Comparison of ENCODE assay signal across 20 cellular contexts in the genomic region with DNA sequence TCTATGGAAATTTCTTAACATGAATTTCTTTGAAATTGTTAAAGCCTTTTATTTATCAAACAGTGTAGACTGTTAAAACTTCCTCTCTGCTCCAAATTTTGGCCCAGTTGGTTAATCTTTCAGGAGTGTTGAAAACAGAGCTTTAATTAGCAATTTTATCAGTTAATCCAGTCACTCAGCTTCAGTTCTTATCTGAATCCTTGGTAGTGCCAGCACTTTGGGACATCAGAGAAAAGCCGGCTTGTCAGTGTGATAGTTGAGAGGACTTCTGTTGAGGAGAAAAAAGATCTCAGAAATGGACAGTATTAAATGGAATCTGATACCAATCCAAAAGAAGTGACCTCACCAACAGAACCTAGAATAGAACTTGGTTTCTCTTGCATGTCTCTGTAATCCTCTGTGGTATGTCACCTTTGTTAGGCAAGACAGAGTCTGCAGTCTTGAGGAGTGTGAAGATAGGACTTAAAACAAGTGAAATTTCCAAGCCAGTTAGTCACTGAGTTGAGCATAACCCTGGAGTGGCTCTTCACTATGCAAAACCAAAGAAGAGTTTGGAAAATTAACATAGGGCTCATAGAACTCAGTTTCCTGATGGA.
DNase-seq lines count a peak whose midpoint lies in the region; ATAC-seq, FAIRE-seq and TF ChIP-seq lines count a peak whose summit lies in the region.
"Had no signal": no experiment of that assay in that cellular context is flagged by ENCODE, and none has a peak within 500 bp of the region (broad histone marks: within the 10 kb centered on the region; RNA-seq: fewer than 3 reads in every experiment).

No MANE protein-coding gene starts in this region.

- no peak overlapping the region for H2AFZ ChIP-seq in K562 (ENCODE audit: low read depth, low read length)

- H3K36me3 ChIP-seq in K562 (ENCODE audit: control insufficient read depth, insufficient read depth, low read length) = no peaks in the 10 kb centered on the region
- H3K36me3 ChIP-seq: transverse colon had no signal

- H3K4me1 Mint-ChIP-seq in activated naive CD8-positive, alpha-beta T cell treated with anti-CD3 and anti-CD28 coated beads for 36 hours = no peaks in the 10 kb centered on the region
- H3K4me1 Mint-ChIP-seq: stimulated activated naive B cell treated with anti-CD40 and anti-IgM and Interleukin-4, amounts not matched to agents 10 μg/mL and 1 μg/mL and 100 μg/mL, for 72 hours had no signal

- H3K27me3 Mint-ChIP-seq in activated naive CD8-positive, alpha-beta T cell treated with anti-CD3 and anti-CD28 coated beads for 36 hours = no peaks in the 10 kb centered on the region
- H3K27me3 Mint-ChIP-seq: stimulated activated naive B cell treated with anti-CD40 and anti-IgM and Interleukin-4, amounts not matched to agents 10 μg/mL and 1 μg/mL and 100 μg/mL, for 72 hours had no signal

- no peak for TF ChIP-seq EP300 in K562 (IDR thresholded peaks at IDR 0.05; ENCODE audit: low read length)

- H3K27me3 ChIP-seq in K562 (ENCODE audit: control insufficient read depth in 2 of 2, insufficient read depth in 2 of 2, low read length in 2 of 2) = no peaks in the 10 kb centered on the region
- H3K27me3 ChIP-seq: transverse colon had no signal

- no peak overlapping the region for H3K9ac ChIP-seq in K562 (ENCODE audit: insufficient read depth in 1 of 2, low read depth in 2 of 2, low read length in 2 of 2)

- CTCF ChIA-PET in K562 (lab: Yijun Ruan, JAX; ENCODE audit: low intra/inter-chr PET ratio) = no interaction called here

- intact Hi-C loops in Right ventricle myocardium inferior (cut with DNase I) (no loop called here), cardiac septum (cut with DNase I) (no loop called here), K562 (cut with micrococcal nuclease) (no loop called here)

- H3K4me3 Mint-ChIP-seq in activated naive CD8-positive, alpha-beta T cell treated with anti-CD3 and anti-CD28 coated beads for 36 hours = no peak overlapping the region
- H3K4me3 Mint-ChIP-seq: CD8-positive, alpha-beta T cell; stimulated activated naive B cell treated with anti-CD40 and anti-IgM and Interleukin-4, amounts not matched to agents 10 μg/mL and 1 μg/mL and 100 μg/mL, for 72 hours; T-helper 1 cell treated with Interleukin-12 subunit alpha and Interleukin-12 subunit beta and Interleukin-4 antibody, amounts not matched to agents 30 μg/mL and 1 μg/mL, for 36 hours had no signal

- no TSS peak for BruUV-seq in K562 (replicated peaks; lab: Mats Ljungman, UMichigan)

- TF ChIP-seq CTCF in K562 (IDR thresholded peaks at IDR 0.05 in 2 of 3, conservative IDR thresholded peaks at IDR 0.05 in 1 of 3; ENCODE audit: insufficient read depth in 2 of 3, low read depth in 1 of 3, low read length in 3 of 3) (no peak), GM20000 (IDR thresholded peaks at IDR 0.05; ENCODE audit: extremely low read depth, missing control alignments) (no peak)

- ATAC-seq in Right ventricle myocardium inferior (peak; percentile 71), K562 (no peak), HG03025 (IDR thresholded peaks at IDR 0.05; ENCODE audit: low FRiP score, unreplicated experiment) (no peak)
- ATAC-seq: CD8-positive, alpha-beta T cell; stimulated activated naive B cell treated with anti-CD40 and anti-IgM and Interleukin-4, amounts not matched to agents 10 μg/mL and 1 μg/mL and 100 μg/mL, for 72 hours had no signal

- H3K79me2 ChIP-seq in K562 (ENCODE audit: control insufficient read depth, insufficient read depth, low read length) = no peaks in the 10 kb centered on the region

- no peaks in the 10 kb centered on the region for H4K20me1 ChIP-seq in K562 (replicated peaks; ENCODE audit: control insufficient read depth, insufficient read depth, low read length)

- H3K4me1 ChIP-seq in K562 (replicated peaks in 1 of 2; ENCODE audit: control insufficient read depth in 2 of 2, insufficient read depth in 2 of 2, low read length in 2 of 2) = no peaks in the 10 kb centered on the region
- H3K4me1 ChIP-seq: transverse colon had no signal

- in situ Hi-C loops in K562 (cut with MboI) = no loop called here

- POLR2A ChIA-PET in K562 (lab: Yijun Ruan, JAX) = no interaction called here

- no peak for TF ChIP-seq POLR2A in K562 (conservative IDR thresholded peaks at IDR 0.05)

- no peak overlapping the region for H3K4me3 ChIP-seq in K562
- H3K4me3 ChIP-seq: transverse colon had no signal

- 0% methylated on average over 1 of the region's 1 CpG for WGBS in K562 (ENCODE audit: insufficient coverage, low coverage, missing lambda C conversion rate)

- H3K9me1 ChIP-seq in K562 (ENCODE audit: control insufficient read depth, insufficient read depth, low read length) = no peaks in the 10 kb centered on the region

- FAIRE-seq in K562 (lab: Jason Lieb, UNC) = no peak
- FAIRE-seq: astrocyte had no signal

- no peak overlapping the region for H3K27ac ChIP-seq in K562 (ENCODE audit: extremely low read depth, low read depth, low read length)
- H3K27ac ChIP-seq: transverse colon had no signal

- H3K27ac Mint-ChIP-seq in activated naive CD8-positive, alpha-beta T cell treated with anti-CD3 and anti-CD28 coated beads for 36 hours = no peak overlapping the region
- H3K27ac Mint-ChIP-seq: CD8-positive, alpha-beta T cell; stimulated activated naive B cell treated with anti-CD40 and anti-IgM and Interleukin-4, amounts not matched to agents 10 μg/mL and 1 μg/mL and 100 μg/mL, for 72 hours; T-helper 1 cell treated with Interleukin-12 subunit alpha and Interleukin-12 subunit beta and Interleukin-4 antibody, amounts not matched to agents 30 μg/mL and 1 μg/mL, for 36 hours had no signal

- no peak for DNase-seq in Right ventricle myocardium inferior (ENCODE audit: missing footprints)
- DNase-seq in cardiac septum (ENCODE audit: low spot score) = no peak
- DNase-seq in K562 (ENCODE audit: extremely low read depth in 1 of 4, low spot score in 3 of 4) = no peak
- peak; percentile 3 for DNase-seq in iPS DF 4.7 (ENCODE audit: extremely low read depth, low spot score)
- DNase-seq in activated naive CD8-positive, alpha-beta T cell treated with anti-CD3 and anti-CD28 coated beads for 36 hours = no peak
- DNase-seq in amniotic stem cell (lab: John Stamatoyannopoulos, UW) = no peak
- DNase-seq in GM20000 (ENCODE audit: low spot score) = no peak
- DNase-seq: activated CD4-positive, alpha-beta T cell treated with anti-CD3 and anti-CD28 coated beads for 4 hours; activated CD8-positive, alpha-beta memory T cell treated with anti-CD3 and anti-CD28 coated beads, Interleukin-2, amount 50 U/mL, for 48 hours; CD8-positive, alpha-beta T cell; dermis blood vessel endothelial cell; erythroblast; head of caudate nucleus; NCI-H1436 treated with DMSO at 0.1 percent for 48 hours; NK-92 treated with Interleukin-12 subunit alpha and Interleukin-12 subunit beta, amount 100 ng/mL, for 24 hours; stimulated activated naive B cell treated with anti-CD40 and anti-IgM and Interleukin-4, amounts not matched to agents 10 μg/mL and 1 μg/mL and 100 μg/mL, for 72 hours; transverse colon had no signal

- H3K9me3 ChIP-seq in K562 (replicated peaks; ENCODE audit: control insufficient read depth, insufficient read depth, low read depth, low read length) = no peaks in the 10 kb centered on the region
- H3K9me3 ChIP-seq: transverse colon had no signal

- no peak for TF ChIP-seq RAD21 in K562 (CRISPR knock-in tag; conservative IDR thresholded peaks at IDR 0.05 in 1 of 2, IDR thresholded peaks at IDR 0.05 in 1 of 2)

- no peaks in the 10 kb centered on the region for H3K36me3 Mint-ChIP-seq in activated naive CD8-positive, alpha-beta T cell treated with anti-CD3 and anti-CD28 coated beads for 36 hours
- H3K36me3 Mint-ChIP-seq: CD8-positive, alpha-beta T cell; stimulated activated naive B cell treated with anti-CD40 and anti-IgM and Interleukin-4, amounts not matched to agents 10 μg/mL and 1 μg/mL and 100 μg/mL, for 72 hours had no signal

- H3K9me3 Mint-ChIP-seq in activated naive CD8-positive, alpha-beta T cell treated with anti-CD3 and anti-CD28 coated beads for 36 hours = peaks cover 3% of the 10 kb centered on the region
- H3K9me3 Mint-ChIP-seq: CD8-positive, alpha-beta T cell; T-helper 1 cell treated with Interleukin-12 subunit alpha and Interleukin-12 subunit beta and Interleukin-4 antibody, amounts not matched to agents 30 μg/mL and 1 μg/mL, for 36 hours had no signal

- no peak overlapping the region for H3K4me2 ChIP-seq in K562 (ENCODE audit: insufficient read depth, low read length)

TF ChIP-seq in K562, 482 proteins besides CTCF, POLR2A, EP300 and RAD21 (continues in another document):
- TF ChIP-seq TRIM24 (IDR thresholded peaks at IDR 0.05) (no peak), SP2 (IDR thresholded peaks at IDR 0.05; ENCODE audit: extremely low read depth, low read depth, low read length, poor library complexity, severe bottlenecking) (no peak), MXI1 (IDR thresholded peaks at IDR 0.05; ENCODE audit: low read depth, low read length) (no peak), ZKSCAN8 (CRISPR knock-in tag; IDR thresholded peaks at IDR 0.05) (0 out of 2 replicates have a peak, but pooled peaks have one; percentile 38), NCOA1 (IDR thresholded peaks at IDR 0.05; ENCODE audit: low read depth) (no peak), RNF2 (IDR thresholded peaks at IDR 0.05) (no peak), C11orf30 (IDR thresholded peaks at IDR 0.05; ENCODE audit: low read depth) (no peak)
- TF ChIP-seq, protein P1, sequence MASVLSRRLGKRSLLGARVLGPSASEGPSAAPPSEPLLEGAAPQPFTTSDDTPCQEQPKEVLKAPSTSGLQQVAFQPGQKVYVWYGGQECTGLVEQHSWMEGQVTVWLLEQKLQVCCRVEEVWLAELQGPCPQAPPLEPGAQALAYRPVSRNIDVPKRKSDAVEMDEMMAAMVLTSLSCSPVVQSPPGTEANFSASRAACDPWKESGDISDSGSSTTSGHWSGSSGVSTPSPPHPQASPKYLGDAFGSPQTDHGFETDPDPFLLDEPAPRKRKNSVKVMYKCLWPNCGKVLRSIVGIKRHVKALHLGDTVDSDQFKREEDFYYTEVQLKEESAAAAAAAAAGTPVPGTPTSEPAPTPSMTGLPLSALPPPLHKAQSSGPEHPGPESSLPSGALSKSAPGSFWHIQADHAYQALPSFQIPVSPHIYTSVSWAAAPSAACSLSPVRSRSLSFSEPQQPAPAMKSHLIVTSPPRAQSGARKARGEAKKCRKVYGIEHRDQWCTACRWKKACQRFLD (CRISPR knock-in tag; IDR thresholded peaks at IDR 0.05) = peak; percentile 22; the same call in 1 of the 2 replicates
- TF ChIP-seq, protein P2, sequence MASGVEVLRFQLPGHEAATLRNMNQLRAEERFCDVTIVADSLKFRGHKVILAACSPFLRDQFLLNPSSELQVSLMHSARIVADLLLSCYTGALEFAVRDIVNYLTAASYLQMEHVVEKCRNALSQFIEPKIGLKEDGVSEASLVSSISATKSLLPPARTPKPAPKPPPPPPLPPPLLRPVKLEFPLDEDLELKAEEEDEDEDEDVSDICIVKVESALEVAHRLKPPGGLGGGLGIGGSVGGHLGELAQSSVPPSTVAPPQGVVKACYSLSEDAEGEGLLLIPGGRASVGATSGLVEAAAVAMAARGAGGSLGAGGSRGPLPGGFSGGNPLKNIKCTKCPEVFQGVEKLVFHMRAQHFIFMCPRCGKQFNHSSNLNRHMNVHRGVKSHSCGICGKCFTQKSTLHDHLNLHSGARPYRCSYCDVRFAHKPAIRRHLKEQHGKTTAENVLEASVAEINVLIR (CRISPR knock-in tag; IDR thresholded peaks at IDR 0.05) = no peak
